8 cellular contexts compared by ENCODE assay signal in genomic region chr17:7237761-7238417, GRCh38. TPM values are rescaled to one million over a fixed set of nuclear protein-coding genes. Genes with fewer than 3 reads are reported as not detected.
DNase-seq lines count a peak whose midpoint lies in the region; ATAC-seq and TF ChIP-seq lines count a peak whose summit lies in the region.

No MANE protein-coding gene starts in this region.

- H3K27ac ChIP-seq in cingulate gyrus (ENCODE audit: low read depth, low read length) (peak overlapping the region; percentile 83), left lung (peak overlapping the region; percentile 89 to 96)

- peak overlapping the region; percentile 74 for H3K4me3 ChIP-seq in GM12875 (ENCODE audit: low read depth, low read length)
- H3K4me3 ChIP-seq in left lung, result peak overlapping the region; percentile 86 to 99

- peaks cover 24 to 63% of the 10 kb centered on the region in 2 donors for H3K4me1 ChIP-seq in left lung

- ATAC-seq in left lung (peak; percentile 15), GM21360 (IDR thresholded peaks at IDR 0.05; ENCODE audit: unreplicated experiment) (no peak)

- TF ChIP-seq CTCF in GM12875 (IDR thresholded peaks at IDR 0.05; ENCODE audit: borderline replicate concordance, insufficient read depth, low read depth, low read length), result no peak
- TF ChIP-seq CTCF in left lung (IDR thresholded peaks at IDR 0.05), result no peak

- no peaks in the 10 kb centered on the region for H3K27me3 ChIP-seq in left lung

- intact Hi-C loops in left lung (cut with DNase I), result no loop called here

- no peaks in the 10 kb centered on the region for H3K9me3 ChIP-seq in left lung

- DNase-seq in NCI-H1092 (lab: John Stamatoyannopoulos, UW) (peak; percentile 19), left lung (peak; percentile 90 to 94), HuH-7 (ENCODE audit: low spot score) (no peak)
- peak; percentile 89 to 90 for DNase-seq in activated CD4-positive, alpha-beta T cell treated with anti-CD3 and anti-CD28 coated beads for 4 hours
- peak; percentile 88 for DNase-seq in stimulated activated CD4-positive, alpha-beta T cell treated with anti-CD3 and anti-CD28 coated beads, Interleukin-4, amount 100 ng/mL, for 1 hour

- H3K36me3 ChIP-seq in left lung, result peaks cover 0 to 37% of the 10 kb centered on the region in 2 donors

RNA-seq across cellular contexts. Expression of gene PHF23, which starts 1.4 kb away (rescaled TPM):
- 10 to 100 TPM; 31.1 to 45.4 TPM for total RNA-seq in left lung

RNA-seq across cellular contexts. Expression of gene DVL2, which starts 3.6 kb away (rescaled TPM):
- 10 to 100 TPM; 36.9 to 46.3 TPM for total RNA-seq in left lung

RNA-seq across cellular contexts. Expression of gene GABARAP, which starts 4.4 kb away (rescaled TPM):
- total RNA-seq in left lung, result 100 to 1,000 TPM; 545 to 559 TPM

RNA-seq across cellular contexts. Expression of gene CTDNEP1, which starts 13.6 kb away (rescaled TPM):
- 100 to 1,000 TPM; 134 to 171 TPM for total RNA-seq in left lung

RNA-seq across cellular contexts. Expression of gene ELP5, which starts 14.1 kb away (rescaled TPM):
- 10 to 100 TPM; 26.5 to 46.6 TPM for total RNA-seq in left lung
